1 cellular context compared by ENCODE assay signal in the genomic region with DNA sequence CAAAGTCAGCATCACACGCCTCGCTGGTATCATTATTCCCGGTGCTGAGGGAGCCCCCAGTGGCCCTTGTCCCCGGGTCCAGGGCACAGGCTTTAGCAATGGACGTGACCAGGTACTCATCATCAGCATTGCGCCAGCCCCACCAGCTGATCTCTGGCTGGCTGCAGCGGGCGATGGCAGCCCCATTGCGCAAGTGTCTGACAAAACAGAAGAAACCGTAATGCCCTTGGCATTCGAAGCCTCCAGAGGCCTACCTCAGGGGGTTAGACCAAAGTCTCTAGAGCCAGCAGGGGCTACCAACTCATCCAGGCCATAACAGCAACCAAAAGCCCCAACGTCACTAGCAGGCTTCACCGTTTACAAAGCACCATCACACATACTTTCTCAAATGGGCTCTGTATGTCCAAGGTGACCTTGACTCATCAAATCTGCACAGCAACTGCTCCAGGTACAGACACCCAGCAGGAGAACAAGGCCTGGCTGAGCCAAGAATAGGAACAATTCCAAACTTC.
TF ChIP-seq lines count a peak whose summit lies in the region.

No MANE protein-coding gene starts in this region.

TF ChIP-seq in HepG2, 621 proteins besides CTCF, POLR2A, EP300 and RAD21 (continued from another document and continues in another):
- no peak for TF ChIP-seq ZNF136 (CRISPR knock-in tag; IDR thresholded peaks at IDR 0.05; ENCODE audit: low read depth)
- TF ChIP-seq, protein P1, sequence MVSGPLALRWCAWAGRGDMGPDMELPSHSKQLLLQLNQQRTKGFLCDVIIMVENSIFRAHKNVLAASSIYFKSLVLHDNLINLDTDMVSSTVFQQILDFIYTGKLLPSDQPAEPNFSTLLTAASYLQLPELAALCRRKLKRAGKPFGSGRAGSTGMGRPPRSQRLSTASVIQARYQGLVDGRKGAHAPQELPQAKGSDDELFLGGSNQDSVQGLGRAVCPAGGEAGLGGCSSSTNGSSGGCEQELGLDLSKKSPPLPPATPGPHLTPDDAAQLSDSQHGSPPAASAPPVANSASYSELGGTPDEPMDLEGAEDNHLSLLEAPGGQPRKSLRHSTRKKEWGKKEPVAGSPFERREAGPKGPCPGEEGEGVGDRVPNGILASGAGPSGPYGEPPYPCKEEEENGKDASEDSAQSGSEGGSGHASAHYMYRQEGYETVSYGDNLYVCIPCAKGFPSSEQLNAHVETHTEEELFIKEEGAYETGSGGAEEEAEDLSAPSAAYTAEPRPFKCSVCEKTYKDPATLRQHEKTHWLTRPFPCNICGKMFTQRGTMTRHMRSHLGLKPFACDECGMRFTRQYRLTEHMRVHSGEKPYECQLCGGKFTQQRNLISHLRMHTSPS (CRISPR knock-in tag; IDR thresholded peaks at IDR 0.05; ENCODE audit: low read depth): peak; percentile 64; the same call in 1 of the 2 replicates
- peak; percentile 39; the same call in 1 of the 2 replicates for TF ChIP-seq HNF4A (CRISPR knock-in tag; IDR thresholded peaks at IDR 0.05)
- no peak for TF ChIP-seq SPEN (CRISPR knock-in tag; IDR thresholded peaks at IDR 0.05; ENCODE audit: low read depth)
- TF ChIP-seq, protein P2, sequence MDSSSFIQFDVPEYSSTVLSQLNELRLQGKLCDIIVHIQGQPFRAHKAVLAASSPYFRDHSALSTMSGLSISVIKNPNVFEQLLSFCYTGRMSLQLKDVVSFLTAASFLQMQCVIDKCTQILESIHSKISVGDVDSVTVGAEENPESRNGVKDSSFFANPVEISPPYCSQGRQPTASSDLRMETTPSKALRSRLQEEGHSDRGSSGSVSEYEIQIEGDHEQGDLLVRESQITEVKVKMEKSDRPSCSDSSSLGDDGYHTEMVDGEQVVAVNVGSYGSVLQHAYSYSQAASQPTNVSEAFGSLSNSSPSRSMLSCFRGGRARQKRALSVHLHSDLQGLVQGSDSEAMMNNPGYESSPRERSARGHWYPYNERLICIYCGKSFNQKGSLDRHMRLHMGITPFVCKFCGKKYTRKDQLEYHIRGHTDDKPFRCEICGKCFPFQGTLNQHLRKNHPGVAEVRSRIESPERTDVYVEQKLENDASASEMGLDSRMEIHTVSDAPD (CRISPR knock-in tag; IDR thresholded peaks at IDR 0.05): no peak
- no peak for TF ChIP-seq EHMT2 (IDR thresholded peaks at IDR 0.05; ENCODE audit: borderline replicate concordance, low read depth, low read length)
- TF ChIP-seq, protein P3, sequence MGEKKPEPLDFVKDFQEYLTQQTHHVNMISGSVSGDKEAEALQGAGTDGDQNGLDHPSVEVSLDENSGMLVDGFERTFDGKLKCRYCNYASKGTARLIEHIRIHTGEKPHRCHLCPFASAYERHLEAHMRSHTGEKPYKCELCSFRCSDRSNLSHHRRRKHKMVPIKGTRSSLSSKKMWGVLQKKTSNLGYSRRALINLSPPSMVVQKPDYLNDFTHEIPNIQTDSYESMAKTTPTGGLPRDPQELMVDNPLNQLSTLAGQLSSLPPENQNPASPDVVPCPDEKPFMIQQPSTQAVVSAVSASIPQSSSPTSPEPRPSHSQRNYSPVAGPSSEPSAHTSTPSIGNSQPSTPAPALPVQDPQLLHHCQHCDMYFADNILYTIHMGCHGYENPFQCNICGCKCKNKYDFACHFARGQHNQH (CRISPR knock-in tag; IDR thresholded peaks at IDR 0.05): no peak
- TF ChIP-seq ZNF773 (CRISPR knock-in tag; IDR thresholded peaks at IDR 0.05; ENCODE audit: borderline replicate concordance): no peak
- TF ChIP-seq CREM (IDR thresholded peaks at IDR 0.05): no peak
- TF ChIP-seq CREM (CRISPR knock-in tag; IDR thresholded peaks at IDR 0.05): no peak
- TF ChIP-seq ESRRA (CRISPR knock-in tag; IDR thresholded peaks at IDR 0.05; ENCODE audit: low read depth): peak; percentile 64; the same call in 1 of the 2 replicates
- TF ChIP-seq, protein P4, sequence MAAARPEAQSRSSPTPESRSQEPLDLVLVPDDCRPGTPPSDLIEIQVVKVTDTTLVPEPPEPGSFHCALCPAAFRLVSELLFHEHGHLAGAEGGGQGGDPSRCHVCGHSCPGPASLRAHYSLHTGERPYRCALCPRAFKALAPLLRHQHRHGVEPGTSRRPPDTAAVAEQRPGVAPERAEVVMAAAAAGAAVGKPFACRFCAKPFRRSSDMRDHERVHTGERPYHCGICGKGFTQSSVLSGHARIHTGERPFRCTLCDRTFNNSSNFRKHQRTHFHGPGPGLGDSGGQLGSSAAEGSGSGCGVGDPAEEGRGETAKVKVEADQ (CRISPR knock-in tag; IDR thresholded peaks at IDR 0.05; ENCODE audit: borderline replicate concordance): no peak
- no peak for TF ChIP-seq FOXK1 (CRISPR knock-in tag; IDR thresholded peaks at IDR 0.05; ENCODE audit: borderline replicate concordance, low read depth)
- TF ChIP-seq, protein P5, sequence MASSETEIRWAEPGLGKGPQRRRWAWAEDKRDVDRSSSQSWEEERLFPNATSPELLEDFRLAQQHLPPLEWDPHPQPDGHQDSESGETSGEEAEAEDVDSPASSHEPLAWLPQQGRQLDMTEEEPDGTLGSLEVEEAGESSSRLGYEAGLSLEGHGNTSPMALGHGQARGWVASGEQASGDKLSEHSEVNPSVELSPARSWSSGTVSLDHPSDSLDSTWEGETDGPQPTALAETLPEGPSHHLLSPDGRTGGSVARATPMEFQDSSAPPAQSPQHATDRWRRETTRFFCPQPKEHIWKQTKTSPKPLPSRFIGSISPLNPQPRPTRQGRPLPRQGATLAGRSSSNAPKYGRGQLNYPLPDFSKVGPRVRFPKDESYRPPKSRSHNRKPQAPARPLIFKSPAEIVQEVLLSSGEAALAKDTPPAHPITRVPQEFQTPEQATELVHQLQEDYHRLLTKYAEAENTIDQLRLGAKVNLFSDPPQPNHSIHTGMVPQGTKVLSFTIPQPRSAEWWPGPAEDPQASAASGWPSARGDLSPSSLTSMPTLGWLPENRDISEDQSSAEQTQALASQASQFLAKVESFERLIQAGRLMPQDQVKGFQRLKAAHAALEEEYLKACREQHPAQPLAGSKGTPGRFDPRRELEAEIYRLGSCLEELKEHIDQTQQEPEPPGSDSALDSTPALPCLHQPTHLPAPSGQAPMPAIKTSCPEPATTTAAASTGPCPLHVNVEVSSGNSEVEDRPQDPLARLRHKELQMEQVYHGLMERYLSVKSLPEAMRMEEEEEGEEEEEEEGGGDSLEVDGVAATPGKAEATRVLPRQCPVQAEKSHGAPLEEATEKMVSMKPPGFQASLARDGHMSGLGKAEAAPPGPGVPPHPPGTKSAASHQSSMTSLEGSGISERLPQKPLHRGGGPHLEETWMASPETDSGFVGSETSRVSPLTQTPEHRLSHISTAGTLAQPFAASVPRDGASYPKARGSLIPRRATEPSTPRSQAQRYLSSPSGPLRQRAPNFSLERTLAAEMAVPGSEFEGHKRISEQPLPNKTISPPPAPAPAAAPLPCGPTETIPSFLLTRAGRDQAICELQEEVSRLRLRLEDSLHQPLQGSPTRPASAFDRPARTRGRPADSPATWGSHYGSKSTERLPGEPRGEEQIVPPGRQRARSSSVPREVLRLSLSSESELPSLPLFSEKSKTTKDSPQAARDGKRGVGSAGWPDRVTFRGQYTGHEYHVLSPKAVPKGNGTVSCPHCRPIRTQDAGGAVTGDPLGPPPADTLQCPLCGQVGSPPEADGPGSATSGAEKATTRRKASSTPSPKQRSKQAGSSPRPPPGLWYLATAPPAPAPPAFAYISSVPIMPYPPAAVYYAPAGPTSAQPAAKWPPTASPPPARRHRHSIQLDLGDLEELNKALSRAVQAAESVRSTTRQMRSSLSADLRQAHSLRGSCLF (CRISPR knock-in tag; IDR thresholded peaks at IDR 0.05; ENCODE audit: borderline replicate concordance): no peak
- no peak for TF ChIP-seq ZNF180 (CRISPR knock-in tag; IDR thresholded peaks at IDR 0.05; ENCODE audit: borderline replicate concordance, low read depth)
- TF ChIP-seq CBX2 (IDR thresholded peaks at IDR 0.05; ENCODE audit: low read depth, low read length): no peak
- TF ChIP-seq CBX2 (CRISPR knock-in tag; IDR thresholded peaks at IDR 0.05; ENCODE audit: low read depth): no peak
- TF ChIP-seq ZNF703 (CRISPR knock-in tag; IDR thresholded peaks at IDR 0.05; ENCODE audit: borderline replicate concordance): no peak
- TF ChIP-seq TEAD2 (CRISPR knock-in tag; IDR thresholded peaks at IDR 0.05): no peak
- no peak for TF ChIP-seq SMAD9 (CRISPR knock-in tag; IDR thresholded peaks at IDR 0.05)
- no peak for TF ChIP-seq STAG1 (CRISPR knock-in tag; IDR thresholded peaks at IDR 0.05)
- no peak for TF ChIP-seq SYNCRIP (IDR thresholded peaks at IDR 0.05; ENCODE audit: insufficient read depth, low read depth, low read length)
- TF ChIP-seq, protein P6, sequence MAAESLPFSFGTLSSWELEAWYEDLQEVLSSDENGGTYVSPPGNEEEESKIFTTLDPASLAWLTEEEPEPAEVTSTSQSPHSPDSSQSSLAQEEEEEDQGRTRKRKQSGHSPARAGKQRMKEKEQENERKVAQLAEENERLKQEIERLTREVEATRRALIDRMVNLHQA (CRISPR knock-in tag; IDR thresholded peaks at IDR 0.05): no peak
- TF ChIP-seq, protein P7, sequence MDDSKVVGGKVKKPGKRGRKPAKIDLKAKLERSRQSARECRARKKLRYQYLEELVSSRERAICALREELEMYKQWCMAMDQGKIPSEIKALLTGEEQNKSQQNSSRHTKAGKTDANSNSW (CRISPR knock-in tag; IDR thresholded peaks at IDR 0.05; ENCODE audit: borderline replicate concordance): no peak
- no peak for TF ChIP-seq ZNF7 (CRISPR knock-in tag; IDR thresholded peaks at IDR 0.05)
- TF ChIP-seq REPIN1 (CRISPR knock-in tag; IDR thresholded peaks at IDR 0.05; ENCODE audit: borderline replicate concordance, low read depth): no peak
- TF ChIP-seq ZNF383 (CRISPR knock-in tag; IDR thresholded peaks at IDR 0.05; ENCODE audit: borderline replicate concordance): no peak
- TF ChIP-seq, protein P8, sequence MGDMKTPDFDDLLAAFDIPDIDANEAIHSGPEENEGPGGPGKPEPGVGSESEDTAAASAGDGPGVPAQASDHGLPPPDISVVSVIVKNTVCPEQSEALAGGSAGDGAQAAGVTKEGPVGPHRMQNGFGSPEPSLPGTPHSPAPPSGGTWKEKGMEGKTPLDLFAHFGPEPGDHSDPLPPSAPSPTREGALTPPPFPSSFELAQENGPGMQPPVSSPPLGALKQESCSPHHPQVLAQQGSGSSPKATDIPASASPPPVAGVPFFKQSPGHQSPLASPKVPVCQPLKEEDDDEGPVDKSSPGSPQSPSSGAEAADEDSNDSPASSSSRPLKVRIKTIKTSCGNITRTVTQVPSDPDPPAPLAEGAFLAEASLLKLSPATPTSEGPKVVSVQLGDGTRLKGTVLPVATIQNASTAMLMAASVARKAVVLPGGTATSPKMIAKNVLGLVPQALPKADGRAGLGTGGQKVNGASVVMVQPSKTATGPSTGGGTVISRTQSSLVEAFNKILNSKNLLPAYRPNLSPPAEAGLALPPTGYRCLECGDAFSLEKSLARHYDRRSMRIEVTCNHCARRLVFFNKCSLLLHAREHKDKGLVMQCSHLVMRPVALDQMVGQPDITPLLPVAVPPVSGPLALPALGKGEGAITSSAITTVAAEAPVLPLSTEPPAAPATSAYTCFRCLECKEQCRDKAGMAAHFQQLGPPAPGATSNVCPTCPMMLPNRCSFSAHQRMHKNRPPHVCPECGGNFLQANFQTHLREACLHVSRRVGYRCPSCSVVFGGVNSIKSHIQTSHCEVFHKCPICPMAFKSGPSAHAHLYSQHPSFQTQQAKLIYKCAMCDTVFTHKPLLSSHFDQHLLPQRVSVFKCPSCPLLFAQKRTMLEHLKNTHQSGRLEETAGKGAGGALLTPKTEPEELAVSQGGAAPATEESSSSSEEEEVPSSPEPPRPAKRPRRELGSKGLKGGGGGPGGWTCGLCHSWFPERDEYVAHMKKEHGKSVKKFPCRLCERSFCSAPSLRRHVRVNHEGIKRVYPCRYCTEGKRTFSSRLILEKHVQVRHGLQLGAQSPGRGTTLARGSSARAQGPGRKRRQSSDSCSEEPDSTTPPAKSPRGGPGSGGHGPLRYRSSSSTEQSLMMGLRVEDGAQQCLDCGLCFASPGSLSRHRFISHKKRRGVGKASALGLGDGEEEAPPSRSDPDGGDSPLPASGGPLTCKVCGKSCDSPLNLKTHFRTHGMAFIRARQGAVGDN (CRISPR knock-in tag; IDR thresholded peaks at IDR 0.05): peak; percentile 38; the same call in 1 of the 2 replicates
- TF ChIP-seq, protein P9, sequence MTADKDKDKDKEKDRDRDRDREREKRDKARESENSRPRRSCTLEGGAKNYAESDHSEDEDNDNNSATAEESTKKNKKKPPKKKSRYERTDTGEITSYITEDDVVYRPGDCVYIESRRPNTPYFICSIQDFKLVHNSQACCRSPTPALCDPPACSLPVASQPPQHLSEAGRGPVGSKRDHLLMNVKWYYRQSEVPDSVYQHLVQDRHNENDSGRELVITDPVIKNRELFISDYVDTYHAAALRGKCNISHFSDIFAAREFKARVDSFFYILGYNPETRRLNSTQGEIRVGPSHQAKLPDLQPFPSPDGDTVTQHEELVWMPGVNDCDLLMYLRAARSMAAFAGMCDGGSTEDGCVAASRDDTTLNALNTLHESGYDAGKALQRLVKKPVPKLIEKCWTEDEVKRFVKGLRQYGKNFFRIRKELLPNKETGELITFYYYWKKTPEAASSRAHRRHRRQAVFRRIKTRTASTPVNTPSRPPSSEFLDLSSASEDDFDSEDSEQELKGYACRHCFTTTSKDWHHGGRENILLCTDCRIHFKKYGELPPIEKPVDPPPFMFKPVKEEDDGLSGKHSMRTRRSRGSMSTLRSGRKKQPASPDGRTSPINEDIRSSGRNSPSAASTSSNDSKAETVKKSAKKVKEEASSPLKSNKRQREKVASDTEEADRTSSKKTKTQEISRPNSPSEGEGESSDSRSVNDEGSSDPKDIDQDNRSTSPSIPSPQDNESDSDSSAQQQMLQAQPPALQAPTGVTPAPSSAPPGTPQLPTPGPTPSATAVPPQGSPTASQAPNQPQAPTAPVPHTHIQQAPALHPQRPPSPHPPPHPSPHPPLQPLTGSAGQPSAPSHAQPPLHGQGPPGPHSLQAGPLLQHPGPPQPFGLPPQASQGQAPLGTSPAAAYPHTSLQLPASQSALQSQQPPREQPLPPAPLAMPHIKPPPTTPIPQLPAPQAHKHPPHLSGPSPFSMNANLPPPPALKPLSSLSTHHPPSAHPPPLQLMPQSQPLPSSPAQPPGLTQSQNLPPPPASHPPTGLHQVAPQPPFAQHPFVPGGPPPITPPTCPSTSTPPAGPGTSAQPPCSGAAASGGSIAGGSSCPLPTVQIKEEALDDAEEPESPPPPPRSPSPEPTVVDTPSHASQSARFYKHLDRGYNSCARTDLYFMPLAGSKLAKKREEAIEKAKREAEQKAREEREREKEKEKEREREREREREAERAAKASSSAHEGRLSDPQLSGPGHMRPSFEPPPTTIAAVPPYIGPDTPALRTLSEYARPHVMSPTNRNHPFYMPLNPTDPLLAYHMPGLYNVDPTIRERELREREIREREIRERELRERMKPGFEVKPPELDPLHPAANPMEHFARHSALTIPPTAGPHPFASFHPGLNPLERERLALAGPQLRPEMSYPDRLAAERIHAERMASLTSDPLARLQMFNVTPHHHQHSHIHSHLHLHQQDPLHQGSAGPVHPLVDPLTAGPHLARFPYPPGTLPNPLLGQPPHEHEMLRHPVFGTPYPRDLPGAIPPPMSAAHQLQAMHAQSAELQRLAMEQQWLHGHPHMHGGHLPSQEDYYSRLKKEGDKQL (CRISPR knock-in tag; IDR thresholded peaks at IDR 0.05; ENCODE audit: low read depth): no peak
- no peak for TF ChIP-seq ZNF547 (CRISPR knock-in tag; IDR thresholded peaks at IDR 0.05)
- no peak for TF ChIP-seq ZNF780A (CRISPR knock-in tag; IDR thresholded peaks at IDR 0.05)
- no peak for TF ChIP-seq KDM3A (CRISPR knock-in tag; IDR thresholded peaks at IDR 0.05; ENCODE audit: low read depth)
- TF ChIP-seq PHB2 (IDR thresholded peaks at IDR 0.05; ENCODE audit: partially characterized antibody): no peak
- no peak for TF ChIP-seq RFXAP (CRISPR knock-in tag; IDR thresholded peaks at IDR 0.05; ENCODE audit: borderline replicate concordance)
- no peak for TF ChIP-seq RELA (CRISPR knock-in tag; IDR thresholded peaks at IDR 0.05)
- no peak for TF ChIP-seq ZNF747 (CRISPR knock-in tag; IDR thresholded peaks at IDR 0.05; ENCODE audit: borderline replicate concordance)
- no peak for TF ChIP-seq ZNF484 (CRISPR knock-in tag; IDR thresholded peaks at IDR 0.05; ENCODE audit: borderline replicate concordance, low read depth)
- TF ChIP-seq ZNF501 (CRISPR knock-in tag; IDR thresholded peaks at IDR 0.05): no peak
- peak; percentile 26 for TF ChIP-seq ZNF883 (CRISPR knock-in tag; IDR thresholded peaks at IDR 0.05; ENCODE audit: not compliant biosample characterization)
- TF ChIP-seq ZC3H4 (CRISPR knock-in tag; IDR thresholded peaks at IDR 0.05; ENCODE audit: borderline replicate concordance): no peak
